In genomic region chr10:109456566-109457361, GRCh38 we compare ENCODE assay signal across 2 cellular contexts.
TF ChIP-seq lines count a peak whose summit lies in the region.

No MANE protein-coding gene starts in this region.

TF ChIP-seq in HEK293, 187 proteins besides CTCF, POLR2A, EP300 and RAD21 (continued from another document):
- TF ChIP-seq, protein P1, sequence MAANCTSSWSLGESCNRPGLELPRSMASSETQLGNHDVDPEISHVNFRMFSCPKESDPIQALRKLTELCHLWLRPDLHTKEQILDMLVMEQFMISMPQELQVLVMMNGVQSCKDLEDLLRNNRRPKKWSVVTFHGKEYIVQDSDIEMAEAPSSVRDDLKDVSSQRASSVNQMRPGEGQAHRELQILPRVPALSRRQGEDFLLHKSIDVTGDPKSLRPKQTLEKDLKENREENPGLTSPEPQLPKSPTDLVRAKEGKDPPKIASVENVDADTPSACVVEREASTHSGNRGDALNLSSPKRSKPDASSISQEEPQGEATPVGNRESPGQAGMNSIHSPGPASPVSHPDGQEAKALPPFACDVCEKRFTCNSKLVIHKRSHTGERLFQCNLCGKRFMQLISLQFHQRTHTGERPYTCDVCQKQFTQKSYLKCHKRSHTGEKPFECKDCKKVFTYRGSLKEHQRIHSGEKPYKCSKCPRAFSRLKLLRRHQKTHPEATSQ (tag by site-specific recombination; IDR thresholded peaks at IDR 0.05), result no peak
- TF ChIP-seq ZBTB48 (tag by site-specific recombination; IDR thresholded peaks at IDR 0.05) (no peak), ZNF501 (tag by site-specific recombination; IDR thresholded peaks at IDR 0.05) (no peak), ZFP37 (tag by site-specific recombination; IDR thresholded peaks at IDR 0.05) (no peak), ZNF280D (tag by site-specific recombination; IDR thresholded peaks at IDR 0.05) (no peak), ZNF2 (tag by site-specific recombination; IDR thresholded peaks at IDR 0.05) (no peak), MEIS1 (CRISPR knock-in tag; IDR thresholded peaks at IDR 0.05; ENCODE audit: borderline replicate concordance) (no peak), ZNF777 (tag by site-specific recombination; IDR thresholded peaks at IDR 0.05; ENCODE audit: borderline replicate concordance) (no peak)

TF ChIP-seq in H1, 55 proteins besides CTCF, POLR2A, EP300 and RAD21 (continued from another document):
- no peak for TF ChIP-seq EGR1 (IDR thresholded peaks at IDR 0.05; ENCODE audit: borderline replicate concordance, low read depth, low read length)
- 0 out of 4 replicates have a peak, but pooled peaks of 1 of the 2 experiments have one; percentile 12 for TF ChIP-seq HDAC2 (IDR thresholded peaks at IDR 0.05; ENCODE audit: borderline replicate concordance in 1 of 2, low read depth in 2 of 2, low read length in 2 of 2)
- TF ChIP-seq KDM1A (IDR thresholded peaks at IDR 0.05; ENCODE audit: borderline replicate concordance, low read length), result no peak
- TF ChIP-seq EZH2 (IDR thresholded peaks at IDR 0.05; ENCODE audit: low read depth, low read length, severe bottlenecking), result peak; percentile 55
- TF ChIP-seq POU5F1 (IDR thresholded peaks at IDR 0.05; ENCODE audit: low read depth, low read length), result no peak
- no peak for TF ChIP-seq SP4 (IDR thresholded peaks at IDR 0.05; ENCODE audit: low read length)
- TF ChIP-seq PHF8 (conservative IDR thresholded peaks at IDR 0.05; ENCODE audit: low read depth, low read length), result peak; percentile 50; the same call in 1 of the 2 replicates
- TF ChIP-seq, protein P2, sequence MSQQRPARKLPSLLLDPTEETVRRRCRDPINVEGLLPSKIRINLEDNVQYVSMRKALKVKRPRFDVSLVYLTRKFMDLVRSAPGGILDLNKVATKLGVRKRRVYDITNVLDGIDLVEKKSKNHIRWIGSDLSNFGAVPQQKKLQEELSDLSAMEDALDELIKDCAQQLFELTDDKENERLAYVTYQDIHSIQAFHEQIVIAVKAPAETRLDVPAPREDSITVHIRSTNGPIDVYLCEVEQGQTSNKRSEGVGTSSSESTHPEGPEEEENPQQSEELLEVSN (IDR thresholded peaks at IDR 0.05), result peak; percentile 41
- no peak for TF ChIP-seq SAP30 (IDR thresholded peaks at IDR 0.05; ENCODE audit: insufficient read depth, insufficient replicate concordance, low read length)
- no peak; the same call in 1 of the 2 replicates for TF ChIP-seq TBP (IDR thresholded peaks at IDR 0.05; ENCODE audit: low read depth, low read length)
- TF ChIP-seq SRF (IDR thresholded peaks at IDR 0.05; ENCODE audit: low read depth, low read length), result no peak
- no peak for TF ChIP-seq BCL11A (IDR thresholded peaks at IDR 0.05; ENCODE audit: low read depth in 2 of 2, low read length in 2 of 2)
- no peak for TF ChIP-seq TEAD4 (IDR thresholded peaks at IDR 0.05; ENCODE audit: low read depth, low read length)
- no peak for TF ChIP-seq NRF1 (IDR thresholded peaks at IDR 0.05; ENCODE audit: low read depth, low read length)
- peak; percentile 94 for TF ChIP-seq KDM4A (IDR thresholded peaks at IDR 0.05; ENCODE audit: low read depth, low read length, severe bottlenecking)
- no peak for TF ChIP-seq GTF2F1 (IDR thresholded peaks at IDR 0.05; ENCODE audit: borderline replicate concordance, low read depth, low read length)
- TF ChIP-seq RXRA (IDR thresholded peaks at IDR 0.05; ENCODE audit: insufficient read depth, low read depth, low read length), result no peak
- TF ChIP-seq FOSL1 (IDR thresholded peaks at IDR 0.05; ENCODE audit: insufficient read depth, low read depth, low read length), result no peak
- no peak for TF ChIP-seq BRCA1 (IDR thresholded peaks at IDR 0.05; ENCODE audit: low read depth, low read length)
- no peak for TF ChIP-seq POLR2AphosphoS5 (IDR thresholded peaks at IDR 0.05; ENCODE audit: low read depth, low read length)
- no peak for TF ChIP-seq NANOG (IDR thresholded peaks at IDR 0.05; ENCODE audit: insufficient read depth, low read depth, low read length, poor library complexity, severe bottlenecking)
- TF ChIP-seq ASH2L (IDR thresholded peaks at IDR 0.05; ENCODE audit: low read length), result peak; percentile 55
- TF ChIP-seq KDM5A (IDR thresholded peaks at IDR 0.05; ENCODE audit: low read length), result no peak
- TF ChIP-seq JUND (IDR thresholded peaks at IDR 0.05; ENCODE audit: low read length), result no peak
- TF ChIP-seq CHD2 (IDR thresholded peaks at IDR 0.05; ENCODE audit: low read length), result no peak
- TF ChIP-seq CBX8 (IDR thresholded peaks at IDR 0.05; ENCODE audit: borderline replicate concordance, low read depth, low read length), result no peak
- TF ChIP-seq TAF7 (optimal IDR thresholded peaks at IDR 0.05; ENCODE audit: borderline replicate concordance, low read depth, low read length), result no peak
- peak; percentile 45 for TF ChIP-seq RNF2 (IDR thresholded peaks at IDR 0.05; ENCODE audit: borderline replicate concordance, low read depth, low read length, missing control alignments, poor library complexity, severe bottlenecking)
- TF ChIP-seq SP1 (IDR thresholded peaks at IDR 0.05; ENCODE audit: low read depth, low read length), result peak; percentile 81
- 0 out of 4 replicates have a peak, but pooled peaks of 1 of the 2 experiments have one; percentile 28 for TF ChIP-seq SIN3A (conservative IDR thresholded peaks at IDR 0.05 in 1 of 2, IDR thresholded peaks at IDR 0.05 in 1 of 2; ENCODE audit: low read depth in 1 of 2, low read length in 2 of 2)
- no peak for TF ChIP-seq ATF2 (IDR thresholded peaks at IDR 0.05; ENCODE audit: low read length)
- TF ChIP-seq CEBPB (IDR thresholded peaks at IDR 0.05; ENCODE audit: low read depth, low read length), result no peak
- TF ChIP-seq SP2 (IDR thresholded peaks at IDR 0.05; ENCODE audit: low read length), result no peak
- TF ChIP-seq ZNF274 (IDR thresholded peaks at IDR 0.05; ENCODE audit: borderline replicate concordance, extremely low read depth, low read length), result no peak
- no peak for TF ChIP-seq JUN (IDR thresholded peaks at IDR 0.05; ENCODE audit: low read depth, low read length)
- no peak for TF ChIP-seq SIX5 (IDR thresholded peaks at IDR 0.05; ENCODE audit: low read depth, low read length)
- TF ChIP-seq, protein P3, sequence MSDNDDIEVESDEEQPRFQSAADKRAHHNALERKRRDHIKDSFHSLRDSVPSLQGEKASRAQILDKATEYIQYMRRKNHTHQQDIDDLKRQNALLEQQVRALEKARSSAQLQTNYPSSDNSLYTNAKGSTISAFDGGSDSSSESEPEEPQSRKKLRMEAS (IDR thresholded peaks at IDR 0.05), result 0 out of 2 replicates have a peak, but pooled peaks have one; percentile 8
